ENCODE assay signal across 1 cellular context in the genomic region with DNA sequence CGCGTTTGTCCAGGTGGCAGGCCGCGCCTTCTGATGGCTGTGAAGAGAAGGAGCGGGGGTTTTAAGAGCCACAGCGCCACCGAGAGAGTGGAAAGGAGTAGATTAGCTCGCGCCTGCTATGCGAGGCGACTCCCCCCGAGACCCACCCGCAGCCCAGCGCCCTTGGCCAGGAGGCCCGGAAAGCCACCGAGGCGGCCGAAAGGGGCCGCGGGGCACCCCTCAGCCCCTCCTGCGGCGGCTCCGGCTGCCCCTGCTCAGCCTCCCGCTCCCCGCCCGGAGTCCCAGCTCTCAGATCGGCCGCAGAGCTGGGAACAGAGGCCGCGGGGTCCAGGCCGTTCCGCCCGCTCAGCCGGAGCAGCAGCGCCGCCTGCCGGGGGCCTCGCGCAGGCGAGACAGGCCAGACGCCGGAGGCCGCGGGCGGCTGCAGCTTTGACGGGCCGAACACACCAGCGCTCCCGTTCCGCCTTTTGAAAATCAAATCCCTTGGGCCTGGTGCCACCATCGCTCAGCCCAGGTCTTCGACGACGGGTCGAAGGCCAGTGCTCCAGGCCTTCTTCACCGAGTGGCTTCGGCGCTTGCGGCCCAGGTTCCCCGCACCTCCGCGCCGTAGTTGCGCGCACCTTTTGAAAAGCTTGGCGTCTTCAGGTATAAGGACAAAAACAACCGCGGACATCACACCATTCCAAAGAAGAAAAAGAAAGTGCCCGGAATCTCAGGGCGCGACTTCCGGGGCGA.
A peak's percentile ranks its signal among the peaks of the same experiment; 100 is the strongest.
TF ChIP-seq lines count a peak whose summit lies in the region.

No MANE protein-coding gene starts in this region.

TF ChIP-seq in WTC11, 78 proteins besides CTCF, POLR2A, EP300 and RAD21 (continued from another document):
- TF ChIP-seq, protein P1, sequence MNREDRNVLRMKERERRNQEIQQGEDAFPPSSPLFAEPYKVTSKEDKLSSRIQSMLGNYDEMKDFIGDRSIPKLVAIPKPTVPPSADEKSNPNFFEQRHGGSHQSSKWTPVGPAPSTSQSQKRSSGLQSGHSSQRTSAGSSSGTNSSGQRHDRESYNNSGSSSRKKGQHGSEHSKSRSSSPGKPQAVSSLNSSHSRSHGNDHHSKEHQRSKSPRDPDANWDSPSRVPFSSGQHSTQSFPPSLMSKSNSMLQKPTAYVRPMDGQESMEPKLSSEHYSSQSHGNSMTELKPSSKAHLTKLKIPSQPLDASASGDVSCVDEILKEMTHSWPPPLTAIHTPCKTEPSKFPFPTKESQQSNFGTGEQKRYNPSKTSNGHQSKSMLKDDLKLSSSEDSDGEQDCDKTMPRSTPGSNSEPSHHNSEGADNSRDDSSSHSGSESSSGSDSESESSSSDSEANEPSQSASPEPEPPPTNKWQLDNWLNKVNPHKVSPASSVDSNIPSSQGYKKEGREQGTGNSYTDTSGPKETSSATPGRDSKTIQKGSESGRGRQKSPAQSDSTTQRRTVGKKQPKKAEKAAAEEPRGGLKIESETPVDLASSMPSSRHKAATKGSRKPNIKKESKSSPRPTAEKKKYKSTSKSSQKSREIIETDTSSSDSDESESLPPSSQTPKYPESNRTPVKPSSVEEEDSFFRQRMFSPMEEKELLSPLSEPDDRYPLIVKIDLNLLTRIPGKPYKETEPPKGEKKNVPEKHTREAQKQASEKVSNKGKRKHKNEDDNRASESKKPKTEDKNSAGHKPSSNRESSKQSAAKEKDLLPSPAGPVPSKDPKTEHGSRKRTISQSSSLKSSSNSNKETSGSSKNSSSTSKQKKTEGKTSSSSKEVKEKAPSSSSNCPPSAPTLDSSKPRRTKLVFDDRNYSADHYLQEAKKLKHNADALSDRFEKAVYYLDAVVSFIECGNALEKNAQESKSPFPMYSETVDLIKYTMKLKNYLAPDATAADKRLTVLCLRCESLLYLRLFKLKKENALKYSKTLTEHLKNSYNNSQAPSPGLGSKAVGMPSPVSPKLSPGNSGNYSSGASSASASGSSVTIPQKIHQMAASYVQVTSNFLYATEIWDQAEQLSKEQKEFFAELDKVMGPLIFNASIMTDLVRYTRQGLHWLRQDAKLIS (CRISPR knock-in tag; IDR thresholded peaks at IDR 0.05; ENCODE audit: borderline replicate concordance), result no peak
- peak; percentile 21; the same call in 1 of the 2 replicates for TF ChIP-seq CREM (CRISPR knock-in tag; IDR thresholded peaks at IDR 0.05)
